In the genomic region with DNA sequence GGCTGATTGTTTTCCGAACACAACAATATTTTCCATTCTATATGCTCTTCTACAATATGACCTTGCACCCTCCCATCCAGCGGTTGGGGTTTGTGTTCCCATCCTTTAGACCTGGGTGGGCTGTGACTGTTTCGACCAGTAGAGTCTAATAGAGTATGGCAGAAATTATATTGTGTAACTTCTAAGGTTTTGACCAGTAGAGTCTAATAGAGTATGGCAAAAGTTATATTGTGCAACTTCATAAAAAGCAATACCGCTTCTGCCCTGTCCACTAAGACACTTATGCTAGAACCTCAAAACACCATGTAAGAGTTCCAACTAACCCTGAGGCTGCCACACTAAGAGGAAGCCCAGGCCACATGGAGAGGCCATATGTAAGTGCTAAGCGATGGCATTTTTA, we compare ENCODE assay signal across 1 cellular context.
TF ChIP-seq lines count a peak whose summit lies in the region.

No MANE protein-coding gene starts in this region.

TF ChIP-seq in HepG2, 621 proteins besides CTCF, POLR2A, EP300 and RAD21:
- TF ChIP-seq, protein P1, sequence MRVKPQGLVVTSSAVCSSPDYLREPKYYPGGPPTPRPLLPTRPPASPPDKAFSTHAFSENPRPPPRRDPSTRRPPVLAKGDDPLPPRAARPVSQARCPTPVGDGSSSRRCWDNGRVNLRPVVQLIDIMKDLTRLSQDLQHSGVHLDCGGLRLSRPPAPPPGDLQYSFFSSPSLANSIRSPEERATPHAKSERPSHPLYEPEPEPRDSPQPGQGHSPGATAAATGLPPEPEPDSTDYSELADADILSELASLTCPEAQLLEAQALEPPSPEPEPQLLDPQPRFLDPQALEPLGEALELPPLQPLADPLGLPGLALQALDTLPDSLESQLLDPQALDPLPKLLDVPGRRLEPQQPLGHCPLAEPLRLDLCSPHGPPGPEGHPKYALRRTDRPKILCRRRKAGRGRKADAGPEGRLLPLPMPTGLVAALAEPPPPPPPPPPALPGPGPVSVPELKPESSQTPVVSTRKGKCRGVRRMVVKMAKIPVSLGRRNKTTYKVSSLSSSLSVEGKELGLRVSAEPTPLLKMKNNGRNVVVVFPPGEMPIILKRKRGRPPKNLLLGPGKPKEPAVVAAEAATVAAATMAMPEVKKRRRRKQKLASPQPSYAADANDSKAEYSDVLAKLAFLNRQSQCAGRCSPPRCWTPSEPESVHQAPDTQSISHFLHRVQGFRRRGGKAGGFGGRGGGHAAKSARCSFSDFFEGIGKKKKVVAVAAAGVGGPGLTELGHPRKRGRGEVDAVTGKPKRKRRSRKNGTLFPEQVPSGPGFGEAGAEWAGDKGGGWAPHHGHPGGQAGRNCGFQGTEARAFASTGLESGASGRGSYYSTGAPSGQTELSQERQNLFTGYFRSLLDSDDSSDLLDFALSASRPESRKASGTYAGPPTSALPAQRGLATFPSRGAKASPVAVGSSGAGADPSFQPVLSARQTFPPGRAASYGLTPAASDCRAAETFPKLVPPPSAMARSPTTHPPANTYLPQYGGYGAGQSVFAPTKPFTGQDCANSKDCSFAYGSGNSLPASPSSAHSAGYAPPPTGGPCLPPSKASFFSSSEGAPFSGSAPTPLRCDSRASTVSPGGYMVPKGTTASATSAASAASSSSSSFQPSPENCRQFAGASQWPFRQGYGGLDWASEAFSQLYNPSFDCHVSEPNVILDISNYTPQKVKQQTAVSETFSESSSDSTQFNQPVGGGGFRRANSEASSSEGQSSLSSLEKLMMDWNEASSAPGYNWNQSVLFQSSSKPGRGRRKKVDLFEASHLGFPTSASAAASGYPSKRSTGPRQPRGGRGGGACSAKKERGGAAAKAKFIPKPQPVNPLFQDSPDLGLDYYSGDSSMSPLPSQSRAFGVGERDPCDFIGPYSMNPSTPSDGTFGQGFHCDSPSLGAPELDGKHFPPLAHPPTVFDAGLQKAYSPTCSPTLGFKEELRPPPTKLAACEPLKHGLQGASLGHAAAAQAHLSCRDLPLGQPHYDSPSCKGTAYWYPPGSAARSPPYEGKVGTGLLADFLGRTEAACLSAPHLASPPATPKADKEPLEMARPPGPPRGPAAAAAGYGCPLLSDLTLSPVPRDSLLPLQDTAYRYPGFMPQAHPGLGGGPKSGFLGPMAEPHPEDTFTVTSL (CRISPR knock-in tag; IDR thresholded peaks at IDR 0.05; ENCODE audit: borderline replicate concordance): no peak
- TF ChIP-seq CEBPB (IDR thresholded peaks at IDR 0.05; ENCODE audit: borderline replicate concordance, low read depth, low read length): peak; percentile 53
